Comparison of ENCODE assay signal across 8 cellular contexts in genomic region chr11:62546937-62547625, GRCh38. TPM values are rescaled to one million over a fixed set of nuclear protein-coding genes. Genes with fewer than 3 reads are reported as not detected.
A peak's percentile ranks its signal among the peaks of the same experiment; 100 is the strongest.
DNase-seq lines count a peak whose midpoint lies in the region; ATAC-seq and TF ChIP-seq lines count a peak whose summit lies in the region.

No MANE protein-coding gene starts in this region.

- peaks cover 70% of the 10 kb centered on the region for H3K4me1 Mint-ChIP-seq in activated CD4-positive, alpha-beta T cell treated with anti-CD3 and anti-CD28 coated beads, Interleukin-2, amount 10 ng/mL, durations not matched to agents 7 days and 5 days

- ATAC-seq in GM18505 (IDR thresholded peaks at IDR 0.05; ENCODE audit: unreplicated experiment) = no peak

- H3K9me3 ChIP-seq in adipocyte (ENCODE audit: control insufficient read depth, low read length) = no peaks in the 10 kb centered on the region
- H3K9me3 ChIP-seq in smooth muscle cell (replicated peaks; ENCODE audit: low read depth) = no peaks in the 10 kb centered on the region

- peaks cover 22% of the 10 kb centered on the region for H3K4me1 ChIP-seq in adipocyte (ENCODE audit: control insufficient read depth, insufficient read depth, low read length)
- H3K4me1 ChIP-seq in smooth muscle cell (ENCODE audit: low read depth) = peaks cover 38% of the 10 kb centered on the region

- CTCF ChIA-PET in activated CD4-positive, alpha-beta T cell treated with anti-CD3 and anti-CD28 coated beads, Interleukin-2, amount 10 ng/mL, durations not matched to agents 7 days and 5 days (lab: Charles Lee) = interaction anchor here (0.9 to 10.0 kb wide), 3 partner anchors 11 to 122 kb away, joined by 3 to 83 read pairs (median 11); no protein-coding TSS in a partner anchor

- POLR2A ChIA-PET in activated CD4-positive, alpha-beta T cell treated with anti-CD3 and anti-CD28 coated beads, Interleukin-2, amount 10 ng/mL, durations not matched to agents 7 days and 5 days (lab: Charles Lee) = interaction anchor here (0.7 to 1.1 kb wide), 2 partner anchors 8 to 12 kb away, joined by 4 to 5 read pairs; no protein-coding TSS in a partner anchor

- H3K36me3 Mint-ChIP-seq in activated CD4-positive, alpha-beta T cell treated with anti-CD3 and anti-CD28 coated beads, Interleukin-2, amount 10 ng/mL, durations not matched to agents 7 days and 5 days (ENCODE audit: low read depth) = peaks cover 6% of the 10 kb centered on the region

- peak overlapping the region; percentile 79 for H3K4me3 Mint-ChIP-seq in activated CD4-positive, alpha-beta T cell treated with anti-CD3 and anti-CD28 coated beads, Interleukin-2, amount 10 ng/mL, durations not matched to agents 7 days and 5 days

- H3K27me3 ChIP-seq in adipocyte (replicated peaks; ENCODE audit: control insufficient read depth, insufficient read depth, low read length) (no peaks in the 10 kb centered on the region), smooth muscle cell (ENCODE audit: low read depth) (no peaks in the 10 kb centered on the region)

- H3K36me3 ChIP-seq in adipocyte (ENCODE audit: control insufficient read depth, insufficient read depth, low read length, severe bottlenecking) = no peaks in the 10 kb centered on the region
- no peaks in the 10 kb centered on the region for H3K36me3 ChIP-seq in smooth muscle cell (ENCODE audit: low read depth)

- peak overlapping the region; percentile 75 for H3K27ac ChIP-seq in smooth muscle cell (ENCODE audit: low read depth)

- peaks cover 3% of the 10 kb centered on the region for H3F3A ChIP-seq in smooth muscle cell (ENCODE audit: low read depth)

- 1% methylated on average over 35 of the region's 40 CpGs for WGBS in smooth muscle cell (ENCODE audit: low lambda C conversion rate)

- peaks cover 40% of the 10 kb centered on the region for H3K79me2 ChIP-seq in smooth muscle cell (ENCODE audit: low read depth)

- no peak for TF ChIP-seq CTCF in smooth muscle cell (IDR thresholded peaks at IDR 0.05; ENCODE audit: borderline replicate concordance, insufficient read depth, poor library complexity, severe bottlenecking)

- peaks cover 11% of the 10 kb centered on the region for H3K27me3 Mint-ChIP-seq in activated CD4-positive, alpha-beta T cell treated with anti-CD3 and anti-CD28 coated beads, Interleukin-2, amount 10 ng/mL, durations not matched to agents 7 days and 5 days

- peak overlapping the region; percentile 95 for H3K9ac ChIP-seq in adipocyte (ENCODE audit: low read length)
- peak overlapping the region; percentile 70 for H3K9ac ChIP-seq in smooth muscle cell (ENCODE audit: low read depth)

- H2AFZ ChIP-seq in smooth muscle cell (ENCODE audit: low read depth) = peak overlapping the region; percentile 42

- DNase-seq in activated CD4-positive, alpha-beta T cell treated with anti-CD3 and anti-CD28 coated beads, Interleukin-2, amount 10 ng/mL, durations not matched to agents 7 days and 5 days = no peak
- DNase-seq in activated CD4-positive, alpha-beta T cell treated with anti-CD3 and anti-CD28 coated beads for 48 hours = no peak
- DNase-seq in adipocyte (ENCODE audit: low read depth) (peak; percentile 74), smooth muscle cell (lab: John Stamatoyannopoulos, UW; ENCODE audit: unreplicated experiment) (no peak)
- no peak for DNase-seq in stimulated activated CD4-positive, alpha-beta T cell treated with anti-CD3 and anti-CD28 coated beads, Interleukin-4, amount 100 ng/mL, for 4 hours
- no peak for DNase-seq in stimulated activated naive CD4-positive, alpha-beta T cell treated with Interleukin-2 at 50 U/mL for 16 hours (lab: John Stamatoyannopoulos, UW)

- peak overlapping the region; percentile 65 for H3K27ac Mint-ChIP-seq in activated CD4-positive, alpha-beta T cell treated with anti-CD3 and anti-CD28 coated beads, Interleukin-2, amount 10 ng/mL, durations not matched to agents 7 days and 5 days

- H3K9me3 Mint-ChIP-seq in activated CD4-positive, alpha-beta T cell treated with anti-CD3 and anti-CD28 coated beads, Interleukin-2, amount 10 ng/mL, durations not matched to agents 7 days and 5 days = no peaks in the 10 kb centered on the region

- H3K4me3 ChIP-seq in adipocyte (ENCODE audit: low read length) (peak overlapping the region; percentile 87), iPS-11a (ENCODE audit: low read depth, low read length) (peak overlapping the region; percentile 24), smooth muscle cell (peak overlapping the region; percentile 76)

- H4K20me1 ChIP-seq in smooth muscle cell (ENCODE audit: low read depth) = peaks cover 34% of the 10 kb centered on the region

- H3K4me2 ChIP-seq in smooth muscle cell = peak overlapping the region; percentile 93

- TF ChIP-seq POLR2A in GM18505 (IDR thresholded peaks at IDR 0.05; ENCODE audit: borderline replicate concordance, extremely low read depth, insufficient read depth, insufficient read length) = no peak

RNA-seq across cellular contexts. Expression of gene AHNAK, which starts 0.5 kb away (rescaled TPM):
- total RNA-seq in activated CD4-positive, alpha-beta T cell treated with anti-CD3 and anti-CD28 coated beads, Interleukin-2, amount 10 ng/mL, durations not matched to agents 7 days and 5 days = 100 to 1,000 TPM; 206 to 237 TPM
- 229 and 240 TPM in 2 replicates for total RNA-seq in smooth muscle cell
- polyA plus RNA-seq in smooth muscle cell = 27.2 and 58.8 TPM in 2 replicates

RNA-seq across cellular contexts. Expression of gene EEF1G, which starts 26.6 kb away (rescaled TPM):
- total RNA-seq in activated CD4-positive, alpha-beta T cell treated with anti-CD3 and anti-CD28 coated beads, Interleukin-2, amount 10 ng/mL, durations not matched to agents 7 days and 5 days = 1,000 to 10,000 TPM; 1,239 to 1,470 TPM
- 773 and 864 TPM in 2 replicates for total RNA-seq in smooth muscle cell
- 433 and 463 TPM in 2 replicates for polyA plus RNA-seq in smooth muscle cell

RNA-seq across cellular contexts. Expression of gene TUT1, which starts 44.2 kb away (rescaled TPM):
- 10 to 100 TPM; 24.1 to 26.0 TPM for total RNA-seq in activated CD4-positive, alpha-beta T cell treated with anti-CD3 and anti-CD28 coated beads, Interleukin-2, amount 10 ng/mL, durations not matched to agents 7 days and 5 days
- total RNA-seq in smooth muscle cell = 3.0 and 5.5 TPM in 2 replicates
- 15.9 and 18.6 TPM in 2 replicates for polyA plus RNA-seq in smooth muscle cell

RNA-seq across cellular contexts. Expression of gene MTA2, which starts 54.6 kb away (rescaled TPM):
- total RNA-seq in activated CD4-positive, alpha-beta T cell treated with anti-CD3 and anti-CD28 coated beads, Interleukin-2, amount 10 ng/mL, durations not matched to agents 7 days and 5 days = 100 to 1,000 TPM; 270 to 299 TPM
- total RNA-seq in smooth muscle cell = 57.0 and 65.9 TPM in 2 replicates
- 20.5 and 22.7 TPM in 2 replicates for polyA plus RNA-seq in smooth muscle cell

Comparison
In these comparisons a context has a peak if more than half of its experiments do, and no peak if none do; other contexts are left out.
1. H3K4me3 ChIP-seq: peak in every context shown above with its lines; median percentile 87 in adipocyte; 76 in smooth muscle cell; 24 in iPS-11a.